Comparison of ENCODE assay signal across 19 cellular contexts in genomic region chr20:25394276-25394675, GRCh38. TPM values are rescaled to one million over a fixed set of nuclear protein-coding genes. Genes with fewer than 3 reads are reported as not detected.
DNase-seq lines count a peak whose midpoint lies in the region; ATAC-seq and TF ChIP-seq lines count a peak whose summit lies in the region.
"Had no signal": no experiment of that assay in that cellular context is flagged by ENCODE, and none has a peak within 500 bp of the region (broad histone marks: within the 10 kb centered on the region; RNA-seq: fewer than 3 reads in every experiment).

No MANE protein-coding gene starts in this region.

- no peak overlapping the region for H3K4ac ChIP-seq in trophoblast cell (ENCODE audit: low read depth, low read length)

- H2BK5ac ChIP-seq in trophoblast cell (ENCODE audit: low read depth, low read length, poor library complexity): no peak overlapping the region

- ATAC-seq in T-cell (replicated peaks in 1 of 4): no peak

- peaks cover 17% of the 10 kb centered on the region for H3K79me1 ChIP-seq in trophoblast cell (ENCODE audit: low read length)

- no peak overlapping the region for H2AK5ac ChIP-seq in trophoblast cell (ENCODE audit: low read length)

- H3F3A ChIP-seq in DOHH2 (ENCODE audit: control insufficient read depth, insufficient read depth): peaks cover 4% of the 10 kb centered on the region; the same call in 1 of the 2 replicates

- no peak overlapping the region for H4K12ac ChIP-seq in trophoblast cell (ENCODE audit: low read depth, low read length)

- no peaks in the 10 kb centered on the region for H3K9me2 ChIP-seq in DOHH2 (replicated peaks; ENCODE audit: control insufficient read depth, low read length)
- no peaks in the 10 kb centered on the region for H3K9me2 ChIP-seq in Karpas-422 (replicated peaks; ENCODE audit: insufficient read depth, low read length)

- BruUV-seq in MCF 10A (replicated peaks; lab: Mats Ljungman, UMichigan): no TSS peak

- H3K9me3 Mint-ChIP-seq in MCF 10A (ENCODE audit: unreplicated experiment) (no peaks in the 10 kb centered on the region), T-cell (no peaks in the 10 kb centered on the region)
- H3K9me3 Mint-ChIP-seq: CD14-positive monocyte had no signal

- H3K4me3 ChIP-seq in DOHH2 (ENCODE audit: low read length) (peak overlapping the region; percentile 51), Karpas-422 (ENCODE audit: low read length) (peak overlapping the region; percentile 43; the same call in 1 of the 2 replicates), dorsolateral prefrontal cortex (no peak overlapping the region), osteoblast (ENCODE audit: insufficient read depth, low read length) (no peak overlapping the region), ascending aorta (no peak overlapping the region), trophoblast cell (ENCODE audit: low read depth, low read length) (no peak overlapping the region)
- H3K4me3 ChIP-seq: GM23248, HAP-1 had no signal

- CTCF ChIA-PET in MCF 10A (lab: Yijun Ruan, JAX) (interaction anchor here (1.0 to 2.6 kb wide), 4 partner anchors 83 to 400 kb away, joined by 3 to 15 read pairs (median 4); no protein-coding TSS in a partner anchor), T-cell (lab: Charles Lee) (no interaction called here)

- H2BK120ac ChIP-seq in trophoblast cell (ENCODE audit: insufficient read depth, low read length, poor library complexity): no peak overlapping the region

- H2AFZ ChIP-seq in Karpas-422 (ENCODE audit: low read length) (no peak overlapping the region), osteoblast (ENCODE audit: low read length) (peak overlapping the region; percentile 20), trophoblast cell (ENCODE audit: insufficient read depth, low read length, poor library complexity) (no peak overlapping the region)
- H2AFZ ChIP-seq: GM23248 had no signal

- DNase-seq in Karpas-422 (no peak), dorsolateral prefrontal cortex (no peak), osteoblast (ENCODE audit: insufficient read length, low spot score, missing footprints) (no peak), ascending aorta (ENCODE audit: low spot score in 2 of 2) (no peak), MCF 10A (ENCODE audit: unreplicated experiment) (no peak), T-cell (no peak), trophoblast cell (no peak)
- DNase-seq: ACHN, AML-193, DMS 273 treated with DMSO at 0.1 percent for 48 hours, GDM1, GM23248, NCI-H1105 treated with DMSO at 0.1 percent for 48 hours, NCI-H187 treated with DMSO at 0.1 percent for 48 hours, NCI-H446 treated with DMSO at 0.1 percent for 48 hours, Right ventricle myocardium superior had no signal

- H3K9ac ChIP-seq in Karpas-422 (ENCODE audit: low read length) (no peak overlapping the region), trophoblast cell (ENCODE audit: low read length) (no peak overlapping the region)
- H3K9ac ChIP-seq: GM23248 had no signal

- H3K36me3 Mint-ChIP-seq in MCF 10A (ENCODE audit: insufficient read depth, unreplicated experiment) (peaks cover 7% of the 10 kb centered on the region), T-cell (no peaks in the 10 kb centered on the region)
- H3K36me3 Mint-ChIP-seq: CD14-positive monocyte had no signal

- H3K4me1 Mint-ChIP-seq in MCF 10A (ENCODE audit: insufficient read depth, unreplicated experiment) (peaks cover 5% of the 10 kb centered on the region), T-cell (peaks cover 4 to 9% (median 7%) of the 10 kb centered on the region in 3 donors)

- H3K27ac Mint-ChIP-seq in MCF 10A (ENCODE audit: low read depth, unreplicated experiment) (no peak overlapping the region), T-cell (no peak overlapping the region)

- H3K14ac ChIP-seq in trophoblast cell (ENCODE audit: low read length): no peak overlapping the region

- TF ChIP-seq CTCF in DOHH2 (IDR thresholded peaks at IDR 0.05; ENCODE audit: low read depth, low read length, poor library complexity, severe bottlenecking) (no peak), dorsolateral prefrontal cortex (IDR thresholded peaks at IDR 0.05 in 54 of 56, conservative IDR thresholded peaks at IDR 0.05 in 2 of 56; ENCODE audit: low read depth in 1 of 56, partially characterized antibody in 56 of 56) (no peak), osteoblast (IDR thresholded peaks at IDR 0.05; ENCODE audit: extremely low read depth, low read depth, low read length) (no peak), ascending aorta (IDR thresholded peaks at IDR 0.05) (no peak), MCF 10A (IDR thresholded peaks at IDR 0.05; ENCODE audit: unreplicated experiment) (no peak)

- H3K27me3 Mint-ChIP-seq in MCF 10A (ENCODE audit: insufficient read depth, unreplicated experiment) (no peaks in the 10 kb centered on the region), T-cell (peaks cover 0 to 4% of the 10 kb centered on the region in 2 donors)

- H4K91ac ChIP-seq in trophoblast cell (ENCODE audit: low read depth, low read length): no peak overlapping the region

- POLR2A ChIA-PET in MCF 10A (lab: Yijun Ruan, JAX) (interaction anchor here (1.1 to 1.5 kb wide), 3 partner anchors 13 to 215 kb away, joined by 3 to 4 read pairs (median 3); partner anchors contain the start of genes GINS1 and PYGB), T-cell (lab: Charles Lee) (no interaction called here)

- no peak overlapping the region for H4K8ac ChIP-seq in trophoblast cell (ENCODE audit: low read depth, low read length)

- no peak overlapping the region for H3K23ac ChIP-seq in trophoblast cell (ENCODE audit: low read length)

- H3K27me3 ChIP-seq in DOHH2 (ENCODE audit: control insufficient read depth, low read length) (0 out of 2 replicates have a peak, but pooled peaks cover under 1% of the 10 kb centered on the region), Karpas-422 (ENCODE audit: low read length) (no peaks in the 10 kb centered on the region), dorsolateral prefrontal cortex (no peaks in the 10 kb centered on the region), osteoblast (ENCODE audit: insufficient read depth, low read length) (no peaks in the 10 kb centered on the region), ascending aorta (no peaks in the 10 kb centered on the region), trophoblast cell (ENCODE audit: insufficient read depth, low read length) (no peaks in the 10 kb centered on the region)

- H3K4me3 Mint-ChIP-seq in MCF 10A (ENCODE audit: unreplicated experiment) (no peak overlapping the region), T-cell (no peak overlapping the region)
- H3K4me3 Mint-ChIP-seq: CD14-positive monocyte had no signal

- H3K4me1 ChIP-seq in DOHH2 (ENCODE audit: control insufficient read depth, low read length) (peaks cover 66% of the 10 kb centered on the region), Karpas-422 (ENCODE audit: low read length) (peaks cover 32% of the 10 kb centered on the region), osteoblast (ENCODE audit: insufficient read depth, low read length) (peaks cover 14% of the 10 kb centered on the region), ascending aorta (peaks cover 0 to 3% of the 10 kb centered on the region in 2 donors), trophoblast cell (ENCODE audit: control insufficient read depth in 1 of 2, insufficient read depth in 2 of 2, low read length in 2 of 2) (peaks cover 5 to 9% of the 10 kb centered on the region in 2 experiments)

- H3K18ac ChIP-seq in trophoblast cell (ENCODE audit: low read length): no peak overlapping the region

- H3K36me3 ChIP-seq in DOHH2 (ENCODE audit: control insufficient read depth, low read length) (no peaks in the 10 kb centered on the region), Karpas-422 (ENCODE audit: insufficient read depth, low read length) (no peaks in the 10 kb centered on the region), osteoblast (ENCODE audit: insufficient read depth, low read length) (no peaks in the 10 kb centered on the region), ascending aorta (no peaks in the 10 kb centered on the region), trophoblast cell (ENCODE audit: control insufficient read depth in 1 of 2, insufficient read depth in 2 of 2, low read length in 2 of 2) (no peaks in the 10 kb centered on the region)
- H3K36me3 ChIP-seq: HAP-1 had no signal

- H4K20me1 ChIP-seq in DOHH2 (ENCODE audit: control insufficient read depth, insufficient read depth, low read depth, low read length) (no peaks in the 10 kb centered on the region), Karpas-422 (ENCODE audit: insufficient read depth, low read depth, low read length) (peaks cover 4% of the 10 kb centered on the region; the same call in 1 of the 2 replicates), osteoblast (ENCODE audit: insufficient read depth, low read length) (peaks cover under 1% of the 10 kb centered on the region)

- intact Hi-C loops in dorsolateral prefrontal cortex (cut with DNase I): loop anchor here (5.0 kb wide), 2 partner anchors 37 to 42 kb away; no protein-coding TSS in a partner anchor
- intact Hi-C loops in ascending aorta (cut with DNase I): loop anchor here (5.0 to 10.0 kb wide), 3 partner anchors 217 to 337 kb away; partner anchors contain the start of genes ACSS1 and NANP
- intact Hi-C loops in MCF 10A (cut with micrococcal nuclease): no loop called here

- WGBS in trophoblast cell (ENCODE audit: extremely low coverage, insufficient coverage, insufficient read length): no CpG with 5 or more reads among the region's 5 CpGs

- H3K9me3 ChIP-seq in DOHH2 (ENCODE audit: control insufficient read depth, insufficient read depth, low read length) (no peaks in the 10 kb centered on the region), Karpas-422 (ENCODE audit: low read length) (no peaks in the 10 kb centered on the region), osteoblast (ENCODE audit: low read depth, low read length) (no peaks in the 10 kb centered on the region), ascending aorta (no peaks in the 10 kb centered on the region), trophoblast cell (ENCODE audit: insufficient read depth, low read depth, low read length) (no peaks in the 10 kb centered on the region)
- H3K9me3 ChIP-seq: HAP-1 had no signal

- H3K79me2 ChIP-seq in DOHH2 (ENCODE audit: control insufficient read depth, low read length) (peaks cover 12% of the 10 kb centered on the region), Karpas-422 (ENCODE audit: low read length) (peaks cover 12% of the 10 kb centered on the region), osteoblast (ENCODE audit: insufficient read depth, low read length) (peaks cover 10% of the 10 kb centered on the region), trophoblast cell (ENCODE audit: control insufficient read depth, insufficient read depth, low read length, poor library complexity) (peaks cover 12% of the 10 kb centered on the region)

- H3K27ac ChIP-seq in DOHH2 (ENCODE audit: low read depth, low read length) (peak overlapping the region; percentile 22), Karpas-422 (ENCODE audit: low read length) (no peak overlapping the region), dorsolateral prefrontal cortex (peak overlapping the region in 38 of 59 donors; percentile 10 to 78 (median 58)), osteoblast (ENCODE audit: low read depth, low read length) (no peak overlapping the region), ascending aorta (no peak overlapping the region), trophoblast cell (ENCODE audit: low read depth, low read length) (no peak overlapping the region)
- H3K27ac ChIP-seq: GM23248 had no signal

- H3K4me2 ChIP-seq in DOHH2 (ENCODE audit: low read length) (peak overlapping the region; percentile 64), Karpas-422 (ENCODE audit: low read depth, low read length, poor library complexity, severe bottlenecking) (peak overlapping the region; percentile 53), osteoblast (ENCODE audit: insufficient read depth, low read length) (no peak overlapping the region), trophoblast cell (ENCODE audit: low read length) (no peak overlapping the region)

- no peak overlapping the region for H2BK12ac ChIP-seq in trophoblast cell (ENCODE audit: low read length)

RNA-seq across cellular contexts. Expression of gene ABHD12, which starts 3.6 kb away (rescaled TPM):
- 26.1 and 35.9 TPM in 2 replicates for total RNA-seq in Karpas-422 (2014; rRNA removed; shearing (Covaris generic); ENCODE audit: low replicate concordance)
- total RNA-seq in dorsolateral prefrontal cortex (100 to 1,000 TPM in 95 of 120 experiments, 10 to 100 TPM in 25; 79.8 to 142 (median 109) TPM), osteoblast (29.7 and 35.1 TPM in 2 replicates), ascending aorta (24.3 TPM), MCF 10A (2022) (18.6 TPM in 2 replicates), T-cell (10 to 100 TPM; 19.5 to 27.7 (median 22.1) TPM)
- 66.8 and 67.8 TPM in 2 replicates for polyA plus RNA-seq in trophoblast cell (2013)

RNA-seq across cellular contexts. Expression of gene GINS1, which starts 13.2 kb away (rescaled TPM):
- total RNA-seq in Karpas-422 (2014; rRNA removed; shearing (Covaris generic); ENCODE audit: low replicate concordance): 10.2 and 14.4 TPM in 2 replicates
- total RNA-seq in dorsolateral prefrontal cortex: 1 to 10 TPM; 1.5 to 7.8 (median 3.0) TPM
- 2.2 and 2.4 TPM in 2 replicates for total RNA-seq in osteoblast
- not detected for total RNA-seq in ascending aorta
- 5.2 and 6.0 TPM in 2 replicates for total RNA-seq in MCF 10A (2022)
- total RNA-seq in T-cell: 1 to 10 TPM; 1.1 to 2.8 (median 1.2) TPM
- polyA plus RNA-seq in trophoblast cell (2013): 14.3 and 14.7 TPM in 2 replicates

Comparison
In these comparisons a context has a peak if more than half of its experiments do, and no peak if none do; other contexts are left out.
1. H3K27ac ChIP-seq: peak in DOHH2 (single experiment) and dorsolateral prefrontal cortex (38 of 59); none in Karpas-422 (single experiment), osteoblast (single experiment), ascending aorta (0 of 2) and trophoblast cell (single experiment).
2. H3K4me2 ChIP-seq: peak in DOHH2 (single experiment) and Karpas-422 (single experiment); none in osteoblast (single experiment) and trophoblast cell (single experiment).
3. H3K4me3 ChIP-seq: peak in DOHH2 (single experiment) and Karpas-422 (single experiment); none in dorsolateral prefrontal cortex (0 of 59), osteoblast (single experiment), ascending aorta (0 of 2) and trophoblast cell (single experiment).